Comparison of ENCODE assay signal across 11 cellular contexts in the genomic region with DNA sequence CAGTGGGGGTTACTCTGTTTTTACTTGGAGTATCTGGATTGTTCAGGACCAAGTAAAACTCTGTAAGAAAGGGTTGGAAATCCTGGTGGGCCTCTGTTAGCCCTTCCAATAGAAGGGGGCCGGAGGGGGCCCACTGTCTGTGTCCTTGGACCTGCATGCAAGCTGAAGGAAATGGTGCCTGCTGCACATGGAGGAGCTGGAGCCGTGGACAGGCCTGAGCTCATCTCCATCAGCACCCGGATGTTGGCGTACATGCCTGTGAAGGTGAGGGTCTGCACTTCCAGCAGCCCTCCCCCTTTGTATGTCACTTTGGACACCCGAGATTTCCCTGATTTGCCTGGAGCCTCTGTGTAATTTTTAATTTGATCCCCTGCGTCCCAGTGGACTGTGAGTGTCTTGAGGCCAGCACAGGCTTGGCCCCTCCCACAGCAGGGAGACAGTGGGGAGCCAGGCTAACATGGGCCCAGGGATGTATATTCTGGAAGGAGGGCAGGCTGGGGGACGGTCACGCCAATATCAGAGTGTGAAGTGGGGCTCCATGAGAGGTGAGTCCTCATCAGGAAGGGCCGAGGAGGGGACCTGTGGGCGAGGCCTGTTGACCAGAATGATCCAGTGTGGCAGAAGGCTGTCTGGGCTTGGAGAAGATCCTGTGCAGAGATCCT. TPM values are rescaled to one million over a fixed set of nuclear protein-coding genes. Genes with fewer than 3 reads are reported as not detected.
DNase-seq lines count a peak whose midpoint lies in the region; ATAC-seq, FAIRE-seq and TF ChIP-seq lines count a peak whose summit lies in the region.
"Had no signal": no experiment of that assay in that cellular context is flagged by ENCODE, and none has a peak within 500 bp of the region (broad histone marks: within the 10 kb centered on the region; RNA-seq: fewer than 3 reads in every experiment).

No MANE protein-coding gene starts in this region.

- RAD21 ChIA-PET in GM12878 (lab: Charles Lee; ENCODE audit: unreplicated experiment), result no interaction called here

- no peaks in the 10 kb centered on the region for H3K36me3 Mint-ChIP-seq in naive thymus-derived CD8-positive, alpha-beta T cell

- DNase-seq in AG08395 (ENCODE audit: low spot score) (peak; percentile 23), GM12878 (ENCODE audit: low read depth, low spot score) (no peak), CD1c-positive myeloid dendritic cell (ENCODE audit: extremely low spot score) (no peak), putamen (ENCODE audit: low spot score) (no peak)
- DNase-seq in naive thymus-derived CD8-positive, alpha-beta T cell, result no peak
- DNase-seq: central memory CD4-positive, alpha-beta T cell; nephron progenitor cell had no signal

- H3K4me1 ChIP-seq in GM12878 (ENCODE audit: control insufficient read depth, insufficient read depth, low read length), result peaks cover 8% of the 10 kb centered on the region; the same call in 1 of the 2 replicates

- H3K36me3 ChIP-seq in KOPT-K1 (ENCODE audit: insufficient read depth, low read length) (peaks cover 35% of the 10 kb centered on the region), GM12878 (ENCODE audit: control insufficient read depth in 2 of 2, insufficient read depth in 2 of 2, low read length in 1 of 2) (peaks cover 0 to 5% of the 10 kb centered on the region in 2 experiments; a peak in 1 of 4 replicates)

- no TSS peak for BruUV-seq in GM12878 (replicated peaks; lab: Mats Ljungman, UMichigan)

- CTCF ChIA-PET in GM12878 (lab: Yijun Ruan, JAX), result interaction anchor here (0.7 to 1.2 kb wide), 2 partner anchors 26 to 127 kb away, joined by 4 read pairs; no protein-coding TSS in a partner anchor

- H3K27ac ChIP-seq in KOPT-K1 (ENCODE audit: low read depth, low read length, poor library complexity, severe bottlenecking) (peak overlapping the region; percentile 94), GM12878 (ENCODE audit: control insufficient read depth, insufficient read depth) (no peak overlapping the region)

- no peaks in the 10 kb centered on the region for H3K9me3 ChIP-seq in KOPT-K1 (ENCODE audit: insufficient read depth, low read length, poor library complexity, severe bottlenecking)
- no peaks in the 10 kb centered on the region; the same call in 2 of the 3 replicates for H3K9me3 ChIP-seq in GM12878 (replicated peaks; ENCODE audit: control insufficient read depth, insufficient read depth, low read length)

- FAIRE-seq in GM12878 (lab: Jason Lieb, UNC), result no peak
- FAIRE-seq: K562 had no signal

- SMC1A ChIA-PET in GM12878 (lab: Charles Lee; ENCODE audit: uncharacterized antibody, unreplicated experiment), result no interaction called here

- 90% methylated on average over 9 of the region's 10 CpGs for WGBS in GM12878 (ENCODE audit: insufficient coverage, insufficient replicate concordance, low lambda C conversion rate, missing lambda C conversion rate)

- H3K27ac Mint-ChIP-seq in naive thymus-derived CD8-positive, alpha-beta T cell, result peak overlapping the region; percentile 15 to 95 (median 76)
- H3K27ac Mint-ChIP-seq: nephron progenitor cell had no signal

- TF ChIP-seq CTCF in GM12878 (IDR thresholded peaks at IDR 0.05 in 2 of 3, conservative IDR thresholded peaks at IDR 0.05 in 1 of 3; ENCODE audit: control insufficient read depth in 2 of 3, extremely low read depth in 1 of 3, insufficient read depth in 1 of 3, low read depth in 3 of 3, low read length in 3 of 3), result no peak

- no peak for TF ChIP-seq POLR2A in GM12878 (IDR thresholded peaks at IDR 0.05; ENCODE audit: low read depth, low read length)

- no peak overlapping the region for H2AFZ ChIP-seq in GM12878 (ENCODE audit: control insufficient read depth, low read depth, low read length)

- no peak for TF ChIP-seq RAD21 in GM12878 (IDR thresholded peaks at IDR 0.05; ENCODE audit: insufficient read depth, low read depth, low read length)

- no peaks in the 10 kb centered on the region for H3K27me3 ChIP-seq in GM12878 (replicated peaks in 1 of 2; ENCODE audit: control insufficient read depth in 2 of 2, insufficient read depth in 2 of 2, low read length in 1 of 2)

- peak overlapping the region in 8 of 10 donors; percentile 25 to 71 (median 42) for H3K4me3 Mint-ChIP-seq in naive thymus-derived CD8-positive, alpha-beta T cell
- H3K4me3 Mint-ChIP-seq: nephron progenitor cell had no signal

- H3K4me1 Mint-ChIP-seq in naive thymus-derived CD8-positive, alpha-beta T cell, result peaks cover 44 to 82% (median 67%) of the 10 kb centered on the region in 4 donors

- H4K20me1 ChIP-seq in GM12878 (ENCODE audit: control insufficient read depth, insufficient read depth), result no peaks in the 10 kb centered on the region

- no peak for TF ChIP-seq EP300 in GM12878 (IDR thresholded peaks at IDR 0.05; ENCODE audit: borderline replicate concordance in 1 of 2, control insufficient read depth in 1 of 2, low read depth in 2 of 2, low read length in 2 of 2)

- no peaks in the 10 kb centered on the region for H3K27me3 Mint-ChIP-seq in naive thymus-derived CD8-positive, alpha-beta T cell

- peaks cover 9% of the 10 kb centered on the region for H3K79me2 ChIP-seq in GM12878 (ENCODE audit: control insufficient read depth, insufficient read depth, low read length)

- in situ Hi-C loops in GM12878 (cut with MboI), result no loop called here

- H3K4me3 ChIP-seq in GM12878, result no peak overlapping the region
- H3K4me3 ChIP-seq: K562 had no signal

- no peak overlapping the region for H3K9ac ChIP-seq in GM12878 (ENCODE audit: control insufficient read depth, insufficient read depth, low read length)

- H3K4me2 ChIP-seq in GM12878 (ENCODE audit: control insufficient read depth, insufficient read depth), result no peak overlapping the region

- intact Hi-C loops in GM12878 (cut with micrococcal nuclease; ENCODE audit: unreplicated experiment), result no loop called here

- ATAC-seq in GM12878, result no peak; the same call in 2 of the 3 replicates
- ATAC-seq in naive thymus-derived CD8-positive, alpha-beta T cell, result no peak
- ATAC-seq in HG02571 (IDR thresholded peaks at IDR 0.05; ENCODE audit: unreplicated experiment), result no peak
- no peak for ATAC-seq in HG02884 (IDR thresholded peaks at IDR 0.05; ENCODE audit: unreplicated experiment)
- ATAC-seq: K562 had no signal

- peaks cover 0 to 11% (median 0%) of the 10 kb centered on the region in 9 donors for H3K9me3 Mint-ChIP-seq in naive thymus-derived CD8-positive, alpha-beta T cell

- POLR2A ChIA-PET in GM12878 (lab: Charles Lee), result interaction anchor here (1.2 kb wide), 1 partner anchor 20 kb away, joined by 4 read pairs; no protein-coding TSS in a partner anchor
- POLR2A ChIA-PET in naive thymus-derived CD8-positive, alpha-beta T cell (lab: Charles Lee), result no interaction called here

TF ChIP-seq in GM12878, 131 proteins besides CTCF, POLR2A, EP300 and RAD21:
- no peak for TF ChIP-seq TBL1XR1 (IDR thresholded peaks at IDR 0.05; ENCODE audit: low read depth, low read length)
- TF ChIP-seq RBBP5 (conservative IDR thresholded peaks at IDR 0.05), result no peak
- peak; percentile 15; the same call in 1 of the 2 replicates for TF ChIP-seq POLR2AphosphoS5 (IDR thresholded peaks at IDR 0.05; ENCODE audit: low read length)
- TF ChIP-seq, protein P1, sequence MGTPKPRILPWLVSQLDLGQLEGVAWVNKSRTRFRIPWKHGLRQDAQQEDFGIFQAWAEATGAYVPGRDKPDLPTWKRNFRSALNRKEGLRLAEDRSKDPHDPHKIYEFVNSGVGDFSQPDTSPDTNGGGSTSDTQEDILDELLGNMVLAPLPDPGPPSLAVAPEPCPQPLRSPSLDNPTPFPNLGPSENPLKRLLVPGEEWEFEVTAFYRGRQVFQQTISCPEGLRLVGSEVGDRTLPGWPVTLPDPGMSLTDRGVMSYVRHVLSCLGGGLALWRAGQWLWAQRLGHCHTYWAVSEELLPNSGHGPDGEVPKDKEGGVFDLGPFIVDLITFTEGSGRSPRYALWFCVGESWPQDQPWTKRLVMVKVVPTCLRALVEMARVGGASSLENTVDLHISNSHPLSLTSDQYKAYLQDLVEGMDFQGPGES (IDR thresholded peaks at IDR 0.05), result no peak

RNA-seq across cellular contexts. Expression of a gene that starts 16.8 kb away (rescaled TPM):
- 73.1 and 76.8 TPM in 2 replicates for total RNA-seq in GM12878 (2013; cell fraction: nucleolus; rRNA removed)
- total RNA-seq in GM12878 (2014; rRNA removed) (12.6 and 14.0 TPM in 2 replicates), GM12878 (2014; rRNA removed; fragmentation: Illumina TruSeq; extraction: Trizol) (11.8 and 13.2 TPM in 2 replicates), GM12878 (2021) (27.7 and 29.7 TPM in 2 replicates)
- 13.3 TPM for polyA plus RNA-seq in GM12878 (2011; ENCODE audit: low read depth)
- polyA plus RNA-seq in GM12878 (2011; rRNA removed) (19.3 and 21.3 TPM in 2 replicates), GM12878 (2014; fragmentation: Illumina TruSeq; extraction: Trizol) (7.2 and 12.8 TPM in 2 replicates), GM12878 (2014; fragmentation: Nextera tagmentation; extraction: Ambion mirVana) (1 to 10 TPM in 1 of 2 experiments, under 1 TPM in 1; 0.52 to 1.2 TPM), GM12878 (2014; rRNA removed) (19.4 and 20.4 TPM in 2 replicates), GM12878 (2016; fragmentation: Nextera tagmentation; extraction: Ambion mirVana) (10 to 100 TPM; 22.6 to 23.5 TPM)
- 30.2 and 30.3 TPM in 2 replicates for polyA plus RNA-seq in GM12878 (2011; cell fraction: cytosol; rRNA removed)
- polyA plus RNA-seq in GM12878 (2011; cell fraction: nucleus; rRNA removed), result 28.2 and 29.3 TPM in 2 replicates
- 26.0 and 28.9 TPM in 2 replicates for polyA plus RNA-seq in GM12878 (2012)
- 20.6 and 33.0 TPM in 2 replicates for polyA minus RNA-seq in GM12878 (2011; rRNA and poly(A)+ RNA removed)
- 10.5 and 11.9 TPM in 2 replicates for polyA minus RNA-seq in GM12878 (2011; cell fraction: cytosol; rRNA and poly(A)+ RNA removed)
- 16.3 and 27.4 TPM in 2 replicates for polyA minus RNA-seq in GM12878 (2011; cell fraction: nucleus; rRNA and poly(A)+ RNA removed)
- total RNA-seq in naive thymus-derived CD8-positive, alpha-beta T cell, result 10 to 100 TPM; 20.6 to 22.2 TPM
- 10 to 100 TPM; 10.7 to 15.3 (median 11.0) TPM for polyA plus RNA-seq in naive thymus-derived CD8-positive, alpha-beta T cell
